ENCODE assay signal across 13 cellular contexts in the genomic region with DNA sequence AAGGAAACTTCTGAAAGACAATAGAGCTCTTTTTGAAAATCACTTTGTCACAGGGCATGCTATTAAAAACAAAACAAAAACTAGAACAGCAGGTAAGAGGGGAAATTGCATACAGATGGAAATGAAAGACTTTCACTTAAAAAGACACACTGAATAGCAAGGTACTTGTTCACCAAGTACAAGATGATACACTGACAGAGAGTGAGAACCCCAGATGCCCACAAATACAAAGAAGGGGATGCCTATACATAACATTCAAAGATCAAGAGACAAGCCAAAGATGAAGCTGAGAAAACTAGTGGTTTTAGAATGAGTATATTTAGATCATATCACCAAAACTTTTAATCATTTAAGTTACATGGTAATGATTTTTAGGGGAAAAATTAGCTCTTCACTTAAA.
A peak's percentile ranks its signal among the peaks of the same experiment; 100 is the strongest.
DNase-seq lines count a peak whose midpoint lies in the region; ATAC-seq lines count a peak whose summit lies in the region.
"Had no signal": no experiment of that assay in that cellular context is flagged by ENCODE, and none has a peak within 500 bp of the region (broad histone marks: within the 10 kb centered on the region; RNA-seq: fewer than 3 reads in every experiment).

No MANE protein-coding gene starts in this region.

- peaks cover 54% of the 10 kb centered on the region for H3K4me1 Mint-ChIP-seq in central memory CD8-positive, alpha-beta T cell

- no peak overlapping the region for H2AK5ac ChIP-seq in neuronal stem cell (ENCODE audit: low read depth, low read length)

- no peaks in the 10 kb centered on the region for H3K9me3 Mint-ChIP-seq in central memory CD8-positive, alpha-beta T cell
- H3K9me3 Mint-ChIP-seq: dendritic cell treated with granulocyte-macrophage colony-stimulating factor and Interleukin-4, amounts not matched to agents 40 ng/mL and 50 ng/mL, for 4 days had no signal

- no peak overlapping the region for H3K14ac ChIP-seq in neuronal stem cell (ENCODE audit: low read length)

- no peak overlapping the region for H3K4ac ChIP-seq in neuronal stem cell (ENCODE audit: low read length)

- DNase-seq in central memory CD8-positive, alpha-beta T cell (ENCODE audit: low spot score in 2 of 2): no peak
- DNase-seq in NCI-H2171 treated with DMSO at 0.1 percent for 48 hours (lab: John Stamatoyannopoulos, UW) (no peak), neuronal stem cell (ENCODE audit: low spot score) (no peak)
- DNase-seq: foreskin keratinocyte, NCI-H187 treated with DMSO at 0.1 percent for 48 hours had no signal

- no peak overlapping the region for H4K8ac ChIP-seq in neuronal stem cell (ENCODE audit: low read depth, low read length)

- no peaks in the 10 kb centered on the region for H3K27me3 Mint-ChIP-seq in central memory CD8-positive, alpha-beta T cell
- H3K27me3 Mint-ChIP-seq: dendritic cell treated with granulocyte-macrophage colony-stimulating factor and Interleukin-4, amounts not matched to agents 40 ng/mL and 50 ng/mL, for 4 days had no signal

- H2AFZ ChIP-seq in neuronal stem cell (ENCODE audit: low read length): no peak overlapping the region

- no peak overlapping the region for H2BK15ac ChIP-seq in neuronal stem cell (ENCODE audit: low read length)

- H3K4me2 ChIP-seq in neuronal stem cell (ENCODE audit: insufficient read depth, low read length, poor library complexity, severe bottlenecking): no peak overlapping the region

- peaks cover 12% of the 10 kb centered on the region for H3K36me3 Mint-ChIP-seq in central memory CD8-positive, alpha-beta T cell (ENCODE audit: insufficient read depth)

- H3K18ac ChIP-seq in neuronal stem cell (ENCODE audit: low read length): no peak overlapping the region

- H2BK120ac ChIP-seq in neuronal stem cell (ENCODE audit: low read depth, low read length): no peak overlapping the region

- no peak overlapping the region for H3K27ac ChIP-seq in neuronal stem cell (replicated peaks; ENCODE audit: low read length)
- H3K27ac ChIP-seq: foreskin keratinocyte, prostate gland, thoracic aorta had no signal

- H3K9me3 ChIP-seq in neuronal stem cell (replicated peaks in 1 of 2; ENCODE audit: control insufficient read depth in 2 of 2, insufficient read depth in 1 of 2, low read depth in 1 of 2, low read length in 2 of 2): no peaks in the 10 kb centered on the region
- H3K9me3 ChIP-seq: prostate gland, thoracic aorta had no signal

- H3K36me3 ChIP-seq in neuronal stem cell (replicated peaks in 1 of 2; ENCODE audit: control insufficient read depth in 2 of 2, insufficient read depth in 2 of 2, low read length in 2 of 2): no peaks in the 10 kb centered on the region
- H3K36me3 ChIP-seq: prostate gland, thoracic aorta had no signal

- no peak overlapping the region for H4K91ac ChIP-seq in neuronal stem cell (ENCODE audit: low read depth, low read length, poor library complexity)

- no peaks in the 10 kb centered on the region for H3K27me3 ChIP-seq in neuronal stem cell (ENCODE audit: control insufficient read depth in 3 of 3, insufficient read depth in 3 of 3, low read depth in 1 of 3, low read length in 3 of 3)
- H3K27me3 ChIP-seq: foreskin keratinocyte had no signal

- no peak overlapping the region for H3K23ac ChIP-seq in neuronal stem cell (ENCODE audit: low read depth, low read length, poor library complexity)

- no peak overlapping the region for H3K4me3 Mint-ChIP-seq in central memory CD8-positive, alpha-beta T cell
- H3K4me3 Mint-ChIP-seq: dendritic cell treated with granulocyte-macrophage colony-stimulating factor and Interleukin-4, amounts not matched to agents 40 ng/mL and 50 ng/mL, for 4 days had no signal

- no peak overlapping the region for H2BK12ac ChIP-seq in neuronal stem cell (ENCODE audit: low read length)

- H3K4me1 ChIP-seq in neuronal stem cell (ENCODE audit: control insufficient read depth in 2 of 2, insufficient read depth in 1 of 2, low read depth in 1 of 2, low read length in 2 of 2): peaks cover 0 to 2% of the 10 kb centered on the region in 2 donors
- H3K4me1 ChIP-seq: foreskin keratinocyte, prostate gland had no signal

- H3K79me1 ChIP-seq in neuronal stem cell (ENCODE audit: low read depth, low read length): no peaks in the 10 kb centered on the region

- peak; percentile 81 for ATAC-seq in GM18517 (IDR thresholded peaks at IDR 0.05; ENCODE audit: unreplicated experiment)
- ATAC-seq in GM21360 (IDR thresholded peaks at IDR 0.05; ENCODE audit: unreplicated experiment): peak; percentile 49
- ATAC-seq in HG03280 (IDR thresholded peaks at IDR 0.05; ENCODE audit: unreplicated experiment): peak; percentile 61
- ATAC-seq in central memory CD8-positive, alpha-beta T cell (replicated peaks; ENCODE audit: extremely low read depth, poor library complexity, severe bottlenecking): peak; percentile 13
- ATAC-seq in GM18511 (IDR thresholded peaks at IDR 0.05; ENCODE audit: unreplicated experiment): no peak
- ATAC-seq: foreskin keratinocyte had no signal

- no peak overlapping the region for H2BK5ac ChIP-seq in neuronal stem cell (ENCODE audit: low read length)

- H3K27ac Mint-ChIP-seq in central memory CD8-positive, alpha-beta T cell (ENCODE audit: low read depth): no peak overlapping the region
- H3K27ac Mint-ChIP-seq: dendritic cell treated with granulocyte-macrophage colony-stimulating factor and Interleukin-4, amounts not matched to agents 40 ng/mL and 50 ng/mL, for 4 days had no signal

- H3K9ac ChIP-seq in neuronal stem cell (ENCODE audit: low read depth, low read length, poor library complexity): no peak overlapping the region

- H3K4me3 ChIP-seq in neuronal stem cell (ENCODE audit: low read length in 2 of 2): no peak overlapping the region
- H3K4me3 ChIP-seq: lung, prostate gland, thoracic aorta had no signal
